Comparison of ENCODE assay signal across 21 cellular contexts in the genomic region with DNA sequence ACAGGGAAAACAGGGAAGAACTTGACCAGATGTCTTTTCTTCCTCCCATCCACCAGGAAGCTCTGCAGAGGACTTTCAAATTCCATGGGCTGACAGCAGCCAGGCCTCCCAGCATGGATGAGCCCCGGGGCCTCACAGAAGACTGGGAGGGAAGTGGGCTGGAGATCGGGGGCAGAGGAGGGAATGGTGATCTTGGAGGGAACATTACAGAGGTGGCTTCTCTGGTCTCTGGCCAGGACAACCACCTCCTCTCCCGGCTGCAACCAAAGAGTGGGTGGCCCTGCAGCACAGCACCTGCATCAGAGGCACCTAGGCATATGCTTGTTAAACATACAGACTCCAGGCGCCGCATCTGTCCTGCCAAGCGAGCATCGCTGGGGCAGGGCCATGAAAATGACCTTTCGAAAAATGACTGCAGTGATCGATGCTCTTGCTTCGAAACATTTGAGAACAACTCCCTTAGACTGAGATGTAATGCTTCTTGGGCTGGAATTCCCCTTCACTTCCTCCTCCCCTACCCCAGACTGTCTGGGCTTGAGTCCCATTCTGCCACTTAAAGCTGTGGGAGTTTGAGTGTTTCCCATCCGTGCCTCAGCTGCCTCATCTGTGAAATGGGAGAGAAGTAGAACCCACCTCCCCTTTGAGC.
A peak's percentile ranks its signal among the peaks of the same experiment; 100 is the strongest.
DNase-seq lines count a peak whose midpoint lies in the region; TF ChIP-seq lines count a peak whose summit lies in the region.
"Had no signal": no experiment of that assay in that cellular context is flagged by ENCODE, and none has a peak within 500 bp of the region (broad histone marks: within the 10 kb centered on the region; RNA-seq: fewer than 3 reads in every experiment).

No MANE protein-coding gene starts in this region.

- no peak overlapping the region for H3K4me3 Mint-ChIP-seq in mesothelial cell of epicardium
- H3K4me3 Mint-ChIP-seq: activated T-cell treated with anti-CD3 and anti-CD28 coated beads, Interleukin-2, amount 50 U/mL, for 4 hours; central memory CD8-positive, alpha-beta T cell had no signal

- peaks cover 86% of the 10 kb centered on the region for H3K27me3 Mint-ChIP-seq in mesothelial cell of epicardium (ENCODE audit: low read depth)

- H3K4me1 Mint-ChIP-seq in mesothelial cell of epicardium: peaks cover 21% of the 10 kb centered on the region

- 67% methylated on average over 9 of the region's 11 CpGs for WGBS in esophagus muscularis mucosa

- peaks cover 0 to 91% (median 33%) of the 10 kb centered on the region in 4 donors for H3K27me3 ChIP-seq in esophagus muscularis mucosa
- H3K27me3 ChIP-seq: ovary had no signal

- H3K36me3 ChIP-seq in esophagus muscularis mucosa: no peaks in the 10 kb centered on the region
- H3K36me3 ChIP-seq: BLaER1, ovary, thyroid gland had no signal

- no peaks in the 10 kb centered on the region for H3K36me3 Mint-ChIP-seq in mesothelial cell of epicardium

- peaks cover 0 to 15% (median 11%) of the 10 kb centered on the region in 4 donors for H3K4me1 ChIP-seq in esophagus muscularis mucosa
- H3K4me1 ChIP-seq: thyroid gland had no signal

- DNase-seq in GM13976 (ENCODE audit: low spot score): peak; percentile 17
- DNase-seq in NCI-H69 (lab: John Stamatoyannopoulos, UW): peak; percentile 58
- peak; percentile 89 for DNase-seq in esophagus muscularis mucosa (ENCODE audit: extremely low spot score)
- DNase-seq in stimulated activated CD8-positive, alpha-beta memory T cell treated with anti-CD3 and anti-CD28 coated beads, Interleukin-4, amount 100 ng/mL, for 48 hours: peak; percentile 22
- DNase-seq in mesothelial cell of epicardium (ENCODE audit: low spot score in 2 of 2, unreplicated experiment in 2 of 2): no peak
- DNase-seq in activated CD4-positive, CD25-positive, alpha-beta regulatory T cell (lab: John Stamatoyannopoulos, UW): no peak
- DNase-seq in NCI-H187 treated with DMSO at 0.1 percent for 48 hours (lab: John Stamatoyannopoulos, UW): no peak
- DNase-seq: activated CD4-positive, alpha-beta T cell treated with anti-CD3 and anti-CD28 coated beads for 48 hours; activated T-cell treated with anti-CD3 and anti-CD28 coated beads, Interleukin-2, amount 50 U/mL, for 4 hours; GF-D8; left cardiac atrium; NCI-H1417 treated with DMSO at 0.1 percent for 48 hours; NCI-H2171 treated with DMSO at 0.1 percent for 48 hours; NCI-H82; PC-9; thyroid gland had no signal

- H3K9me3 ChIP-seq in esophagus muscularis mucosa: no peaks in the 10 kb centered on the region
- H3K9me3 ChIP-seq: BLaER1, ovary, thyroid gland had no signal

- TF ChIP-seq EP300 in esophagus muscularis mucosa (IDR thresholded peaks at IDR 0.05): no peak

- H3K27ac Mint-ChIP-seq in mesothelial cell of epicardium: no peak overlapping the region

- TF ChIP-seq POLR2A in esophagus muscularis mucosa (IDR thresholded peaks at IDR 0.05; ENCODE audit: low read depth): no peak

- TF ChIP-seq CTCF in GM13976 (IDR thresholded peaks at IDR 0.05; ENCODE audit: borderline replicate concordance, control extremely low read depth, extremely low read depth, insufficient read depth, missing control alignments) (no peak), esophagus muscularis mucosa (IDR thresholded peaks at IDR 0.05) (no peak), mesothelial cell of epicardium (IDR thresholded peaks at IDR 0.05; ENCODE audit: unreplicated experiment) (no peak)

- H3K27ac ChIP-seq in esophagus muscularis mucosa (replicated peaks in 1 of 4): no peak overlapping the region
- H3K27ac ChIP-seq: BLaER1, ovary, PC-9, SK-N-MC, skin epidermis, thyroid gland had no signal

- in situ Hi-C loops in GM13976 (cut with MboI; ENCODE audit: low sequenced_read_pairs, unreplicated experiment): no loop called here

- intact Hi-C loops in esophagus muscularis mucosa (cut with DNase I): no loop called here

- H3K4me3 ChIP-seq in esophagus muscularis mucosa: no peak overlapping the region
- H3K4me3 ChIP-seq: BLaER1, ovary, PC-9, SK-N-MC, skin epidermis, thyroid gland had no signal

- H3K9me3 Mint-ChIP-seq in mesothelial cell of epicardium: no peaks in the 10 kb centered on the region
- H3K9me3 Mint-ChIP-seq: activated T-cell treated with anti-CD3 and anti-CD28 coated beads, Interleukin-2, amount 50 U/mL, for 4 hours; central memory CD8-positive, alpha-beta T cell had no signal

Comparison
In these comparisons a context has a peak if more than half of its experiments do, and no peak if none do; other contexts are left out.
1. DNase-seq: peak in GM13976 (single experiment), NCI-H69 (single experiment), esophagus muscularis mucosa (single experiment) and stimulated activated CD8-positive, alpha-beta memory T cell treated with anti-CD3 and anti-CD28 coated beads, Interleukin-4, amount 100 ng/mL, for 48 hours (single experiment); none in mesothelial cell of epicardium (0 of 2), activated CD4-positive, CD25-positive, alpha-beta regulatory T cell (0 of 4) and NCI-H187 treated with DMSO at 0.1 percent for 48 hours (single experiment).